In genomic region chr5:149961186-149961685, GRCh38 we compare ENCODE assay signal across 1 cellular context.
TF ChIP-seq lines count a peak whose summit lies in the region.

No MANE protein-coding gene starts in this region.

TF ChIP-seq in HepG2, 621 proteins besides CTCF, POLR2A, EP300 and RAD21:
- TF ChIP-seq, protein P1, sequence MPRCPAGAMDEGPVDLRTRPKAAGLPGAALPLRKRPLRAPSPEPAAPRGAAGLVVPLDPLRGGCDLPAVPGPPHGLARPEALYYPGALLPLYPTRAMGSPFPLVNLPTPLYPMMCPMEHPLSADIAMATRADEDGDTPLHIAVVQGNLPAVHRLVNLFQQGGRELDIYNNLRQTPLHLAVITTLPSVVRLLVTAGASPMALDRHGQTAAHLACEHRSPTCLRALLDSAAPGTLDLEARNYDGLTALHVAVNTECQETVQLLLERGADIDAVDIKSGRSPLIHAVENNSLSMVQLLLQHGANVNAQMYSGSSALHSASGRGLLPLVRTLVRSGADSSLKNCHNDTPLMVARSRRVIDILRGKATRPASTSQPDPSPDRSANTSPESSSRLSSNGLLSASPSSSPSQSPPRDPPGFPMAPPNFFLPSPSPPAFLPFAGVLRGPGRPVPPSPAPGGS (CRISPR knock-in tag; IDR thresholded peaks at IDR 0.05), result peak; percentile 24; the same call in 1 of the 2 replicates
- TF ChIP-seq SOX6 (IDR thresholded peaks at IDR 0.05) (no peak), SOX6 (CRISPR knock-in tag; IDR thresholded peaks at IDR 0.05) (0 out of 2 replicates have a peak, but pooled peaks have one; percentile 1), KLF16 (CRISPR knock-in tag; IDR thresholded peaks at IDR 0.05) (no peak)
- TF ChIP-seq, protein P2, sequence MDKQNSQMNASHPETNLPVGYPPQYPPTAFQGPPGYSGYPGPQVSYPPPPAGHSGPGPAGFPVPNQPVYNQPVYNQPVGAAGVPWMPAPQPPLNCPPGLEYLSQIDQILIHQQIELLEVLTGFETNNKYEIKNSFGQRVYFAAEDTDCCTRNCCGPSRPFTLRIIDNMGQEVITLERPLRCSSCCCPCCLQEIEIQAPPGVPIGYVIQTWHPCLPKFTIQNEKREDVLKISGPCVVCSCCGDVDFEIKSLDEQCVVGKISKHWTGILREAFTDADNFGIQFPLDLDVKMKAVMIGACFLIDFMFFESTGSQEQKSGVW (CRISPR knock-in tag; IDR thresholded peaks at IDR 0.05; ENCODE audit: borderline replicate concordance), result 0 out of 2 replicates have a peak, but pooled peaks have one; percentile 61
